9 cellular contexts compared by ENCODE assay signal in the genomic region with DNA sequence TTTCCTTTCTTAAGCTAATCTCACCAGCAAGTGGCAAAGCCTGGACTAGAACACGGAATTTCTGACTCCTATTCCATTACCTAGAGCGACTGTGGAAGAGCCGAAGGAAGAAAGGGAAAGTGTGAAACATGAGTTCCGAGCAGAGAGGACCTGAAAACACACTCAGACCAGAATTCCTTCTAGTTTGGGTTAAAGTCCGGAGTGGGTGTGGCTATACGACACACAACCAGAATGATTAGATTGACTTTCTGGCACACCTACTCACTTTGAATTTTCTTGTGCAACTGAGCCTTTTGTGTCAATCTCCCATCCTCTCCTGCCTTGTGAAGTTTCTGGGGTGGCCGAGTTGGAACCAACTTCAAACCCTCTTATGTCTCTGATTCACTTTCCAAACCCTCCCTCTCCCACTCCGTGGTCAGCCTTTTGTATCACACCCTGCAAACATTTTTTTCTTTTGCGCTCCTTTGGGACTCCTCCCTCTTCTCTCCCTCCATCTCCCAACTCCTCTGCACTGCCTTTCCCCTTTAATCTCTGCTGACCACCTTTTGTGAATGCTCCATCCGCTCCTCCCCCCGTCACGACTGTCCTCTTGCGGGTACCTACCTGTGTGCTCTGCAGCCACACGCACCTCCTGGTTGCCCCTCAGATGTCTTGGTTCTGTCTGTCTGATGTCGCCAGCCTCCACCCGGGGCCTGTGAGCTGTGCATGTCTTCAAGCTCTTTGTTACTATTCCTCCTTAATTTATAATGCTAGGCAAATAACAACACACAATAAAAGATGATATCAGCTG.
A peak's percentile ranks its signal among the peaks of the same experiment; 100 is the strongest.
DNase-seq lines count a peak whose midpoint lies in the region; ATAC-seq and TF ChIP-seq lines count a peak whose summit lies in the region.
"Had no signal": no experiment of that assay in that cellular context is flagged by ENCODE, and none has a peak within 500 bp of the region (broad histone marks: within the 10 kb centered on the region; RNA-seq: fewer than 3 reads in every experiment).

No MANE protein-coding gene starts in this region.

- no peak for TF ChIP-seq POLR2A in adrenal gland (IDR thresholded peaks at IDR 0.05)

- peak overlapping the region; percentile 51 for H3K4me3 ChIP-seq in BJ (ENCODE audit: low read depth, low read length)
- peak overlapping the region; percentile 67 for H3K4me3 ChIP-seq in osteoblast (ENCODE audit: insufficient read depth, low read length)
- peak overlapping the region in 1 of 4 donors; percentile 34 for H3K4me3 ChIP-seq in adrenal gland
- no peak overlapping the region for H3K4me3 ChIP-seq in effector memory CD4-positive, alpha-beta T cell (ENCODE audit: insufficient read depth, low read depth, low read length, poor library complexity, severe bottlenecking)

- CTCF ChIA-PET in BJ (lab: Yijun Ruan, JAX): interaction anchor here (0.7 to 4.9 kb wide), 21 partner anchors 9 to 553 kb away, joined by 3 to 31 read pairs (median 5); partner anchors contain the start of gene BLID

- H3K9me3 ChIP-seq in osteoblast (ENCODE audit: low read depth, low read length) (no peaks in the 10 kb centered on the region), adrenal gland (replicated peaks in 1 of 3) (no peaks in the 10 kb centered on the region)
- no peaks in the 10 kb centered on the region for H3K9me3 ChIP-seq in effector memory CD4-positive, alpha-beta T cell (ENCODE audit: control insufficient read depth, low read length)

- H3K79me2 ChIP-seq in osteoblast (ENCODE audit: insufficient read depth, low read length): peaks cover 81% of the 10 kb centered on the region

- no peaks in the 10 kb centered on the region for H3K36me3 ChIP-seq in BJ (ENCODE audit: control insufficient read depth, insufficient read depth, low read length)
- H3K36me3 ChIP-seq in osteoblast (ENCODE audit: insufficient read depth, low read length): peaks cover 9% of the 10 kb centered on the region
- no peaks in the 10 kb centered on the region for H3K36me3 ChIP-seq in adrenal gland (replicated peaks in 1 of 2)
- H3K36me3 ChIP-seq in effector memory CD4-positive, alpha-beta T cell (ENCODE audit: control insufficient read depth, insufficient read depth, low read length): no peaks in the 10 kb centered on the region

- intact Hi-C loops in adrenal gland (cut with DNase I): loop anchor here (5.0 to 10.0 kb wide), 3 partner anchors 98 to 550 kb away; no protein-coding TSS in a partner anchor

- no peak for DNase-seq in BJ (ENCODE audit: low read depth)
- peak; percentile 77 for DNase-seq in RKO (ENCODE audit: low spot score)
- peak; percentile 91 for DNase-seq in fibroblast of peridontal ligament (ENCODE audit: extremely low read depth)
- no peak for DNase-seq in osteoblast (ENCODE audit: insufficient read length, low spot score, missing footprints)
- no peak for DNase-seq in NCI-H2227 treated with DMSO at 0.1 percent for 48 hours (lab: John Stamatoyannopoulos, UW)
- no peak for DNase-seq in adrenal gland
- DNase-seq in effector memory CD4-positive, alpha-beta T cell: no peak

- peak overlapping the region; percentile 91 for H3K4me2 ChIP-seq in osteoblast (ENCODE audit: insufficient read depth, low read length)

- H3K27me3 ChIP-seq in BJ (ENCODE audit: control insufficient read depth, insufficient read depth, low read length): no peaks in the 10 kb centered on the region
- H3K27me3 ChIP-seq in osteoblast (ENCODE audit: insufficient read depth, low read length): no peaks in the 10 kb centered on the region
- H3K27me3 ChIP-seq in adrenal gland: no peaks in the 10 kb centered on the region
- H3K27me3 ChIP-seq in effector memory CD4-positive, alpha-beta T cell (replicated peaks; ENCODE audit: control insufficient read depth, insufficient read depth, low read length, poor library complexity, severe bottlenecking): no peaks in the 10 kb centered on the region

- POLR2A ChIA-PET in BJ (lab: Charles Lee): interaction anchor here (0.6 to 1.5 kb wide), 3 partner anchors 37 to 599 kb away, joined by 3 to 12 read pairs (median 6); no protein-coding TSS in a partner anchor

- H3K27ac ChIP-seq in osteoblast (ENCODE audit: low read depth, low read length) (peak overlapping the region; percentile 95), adrenal gland (peak overlapping the region in 1 of 5 donors; percentile 46)
- H3K27ac ChIP-seq in effector memory CD4-positive, alpha-beta T cell (ENCODE audit: insufficient read depth, low read length, poor library complexity, severe bottlenecking): no peak overlapping the region
- H3K27ac ChIP-seq: HL-60 had no signal

- ATAC-seq in HG02678 (IDR thresholded peaks at IDR 0.05; ENCODE audit: unreplicated experiment): no peak

- H2AFZ ChIP-seq in osteoblast (ENCODE audit: low read length): no peak overlapping the region

- H3K4me1 ChIP-seq in osteoblast (ENCODE audit: insufficient read depth, low read length): peaks cover 85% of the 10 kb centered on the region
- no peaks in the 10 kb centered on the region for H3K4me1 ChIP-seq in adrenal gland (replicated peaks in 1 of 2)
- no peaks in the 10 kb centered on the region for H3K4me1 ChIP-seq in effector memory CD4-positive, alpha-beta T cell (ENCODE audit: control insufficient read depth, insufficient read depth, low read length, poor library complexity, severe bottlenecking)

- WGBS in adrenal gland, 4 donors: 55 to 62% (median 60%) methylated on average over 16 of the region's 16 CpGs

- no peak for TF ChIP-seq CTCF in BJ (IDR thresholded peaks at IDR 0.05; ENCODE audit: insufficient read depth, low read depth, low read length)
- no peak for TF ChIP-seq CTCF in osteoblast (IDR thresholded peaks at IDR 0.05; ENCODE audit: extremely low read depth, low read depth, low read length)
- TF ChIP-seq CTCF in adrenal gland (IDR thresholded peaks at IDR 0.05): no peak

- no peaks in the 10 kb centered on the region for H4K20me1 ChIP-seq in osteoblast (ENCODE audit: insufficient read depth, low read length)

Comparison
In these comparisons a context has a peak if more than half of its experiments do, and no peak if none do; other contexts are left out.
1. DNase-seq: peak in RKO (single experiment) and fibroblast of peridontal ligament (single experiment); none in BJ (single experiment), osteoblast (single experiment), NCI-H2227 treated with DMSO at 0.1 percent for 48 hours (single experiment), adrenal gland (0 of 7) and effector memory CD4-positive, alpha-beta T cell (0 of 3).